1 cellular context compared by ENCODE assay signal in the genomic region with DNA sequence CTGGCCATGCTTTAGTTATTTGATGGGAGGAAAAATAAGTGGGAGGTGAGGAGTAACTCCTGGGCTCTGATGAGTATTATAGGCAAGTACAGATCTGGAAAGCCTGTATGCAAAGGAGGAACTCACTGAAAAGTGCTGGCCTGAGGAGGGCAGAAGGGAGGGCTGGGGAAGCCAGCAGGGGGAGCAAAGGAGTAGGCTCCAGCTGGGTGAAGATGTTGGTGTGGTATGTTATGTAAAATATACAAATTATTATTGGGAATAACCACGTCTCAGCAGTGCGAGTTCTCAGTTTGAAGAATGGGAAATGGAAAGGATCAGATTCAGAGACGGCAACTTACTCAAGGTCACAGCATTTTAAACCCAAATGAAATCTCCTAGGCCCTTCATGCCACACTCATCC.
TF ChIP-seq lines count a peak whose summit lies in the region.

No MANE protein-coding gene starts in this region.

TF ChIP-seq in K562, 482 proteins besides CTCF, POLR2A, EP300 and RAD21:
- TF ChIP-seq, protein P1, sequence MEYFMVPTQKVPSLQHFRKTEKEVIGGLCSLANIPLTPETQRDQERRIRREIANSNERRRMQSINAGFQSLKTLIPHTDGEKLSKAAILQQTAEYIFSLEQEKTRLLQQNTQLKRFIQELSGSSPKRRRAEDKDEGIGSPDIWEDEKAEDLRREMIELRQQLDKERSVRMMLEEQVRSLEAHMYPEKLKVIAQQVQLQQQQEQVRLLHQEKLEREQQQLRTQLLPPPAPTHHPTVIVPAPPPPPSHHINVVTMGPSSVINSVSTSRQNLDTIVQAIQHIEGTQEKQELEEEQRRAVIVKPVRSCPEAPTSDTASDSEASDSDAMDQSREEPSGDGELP (CRISPR knock-in tag; IDR thresholded peaks at IDR 0.05; ENCODE audit: borderline replicate concordance) = peak; percentile 58
